Comparison of ENCODE assay signal across 8 cellular contexts in the genomic region with DNA sequence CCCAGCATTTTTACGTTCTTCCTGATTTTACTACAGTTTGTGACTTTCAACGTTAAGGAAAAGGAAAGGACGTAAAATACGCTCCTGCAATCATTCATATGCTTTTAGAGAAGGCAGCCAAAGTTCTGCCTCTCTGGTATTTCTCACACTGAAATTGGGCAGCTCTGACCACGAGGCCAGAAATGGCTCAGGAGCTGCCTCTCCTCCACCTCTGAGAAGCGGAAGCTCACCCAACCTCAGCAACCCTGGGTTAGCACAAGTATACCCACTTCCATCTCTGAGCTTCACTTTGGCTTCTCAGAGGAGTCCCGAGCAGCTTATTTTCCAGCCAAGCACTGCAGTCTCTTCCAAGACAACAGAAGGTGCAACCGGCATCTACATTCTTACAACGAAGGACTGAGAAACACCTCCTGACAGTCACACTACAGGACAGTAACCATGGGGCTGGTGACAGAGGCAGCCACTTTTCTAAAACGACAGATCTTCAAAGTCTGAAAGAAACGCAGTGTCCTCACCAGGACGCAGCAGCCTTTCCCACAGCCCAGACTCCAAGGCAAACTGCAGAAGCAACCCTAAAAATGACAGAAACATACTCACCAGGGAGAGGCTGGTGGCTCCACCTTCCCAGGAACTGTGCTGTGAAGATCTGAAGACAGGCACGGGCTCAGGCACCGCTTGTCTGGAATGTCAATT.
A peak's percentile ranks its signal among the peaks of the same experiment; 100 is the strongest.
DNase-seq lines count a peak whose midpoint lies in the region; ATAC-seq and TF ChIP-seq lines count a peak whose summit lies in the region.
"Not testable (repeated sequence)": the region's sequence is repeated elsewhere in the genome, so short reads cannot be mapped to it uniquely, and the experiment has no call there.

No MANE protein-coding gene starts in this region.

- H3K27me3 Mint-ChIP-seq in HFFc6 (ENCODE audit: insufficient read depth); activated CD4-positive, alpha-beta memory T cell treated with anti-CD3 and anti-CD28 coated beads for 36 hours; central memory CD8-positive, alpha-beta T cell; osteocyte (ENCODE audit: unreplicated experiment): not testable (repeated sequence)

- H2AFZ ChIP-seq in KMS-11 (ENCODE audit: low read depth): not testable (repeated sequence)

- peak overlapping the region; percentile 85 for H3K27ac ChIP-seq in KMS-11
- peak overlapping the region; percentile 75 for H3K27ac ChIP-seq in right cardiac atrium (ENCODE audit: low read length)
- H3K27ac ChIP-seq in upper lobe of right lung: peak overlapping the region; percentile 76

- peak overlapping the region; percentile 29; the same call in 1 of the 2 replicates for H3K4me2 ChIP-seq in KMS-11

- peak overlapping the region; percentile 92 for H3K4me3 Mint-ChIP-seq in HFFc6
- H3K4me3 Mint-ChIP-seq in activated CD4-positive, alpha-beta memory T cell treated with anti-CD3 and anti-CD28 coated beads for 36 hours: peak overlapping the region; percentile 49
- H3K4me3 Mint-ChIP-seq in central memory CD8-positive, alpha-beta T cell: peak overlapping the region; percentile 63
- H3K4me3 Mint-ChIP-seq in osteocyte (ENCODE audit: unreplicated experiment): peak overlapping the region; percentile 69

- H3K27ac Mint-ChIP-seq in HFFc6 (peak overlapping the region; percentile 51; the same call in 1 of the 2 replicates), osteocyte (ENCODE audit: unreplicated experiment) (peak overlapping the region; percentile 23)
- H3K27ac Mint-ChIP-seq in activated CD4-positive, alpha-beta memory T cell treated with anti-CD3 and anti-CD28 coated beads for 36 hours: peak overlapping the region; percentile 56
- H3K27ac Mint-ChIP-seq in central memory CD8-positive, alpha-beta T cell (ENCODE audit: low read depth): not testable (repeated sequence)

- intact Hi-C loops in activated CD4-positive, alpha-beta memory T cell treated with anti-CD3 and anti-CD28 coated beads for 36 hours (cut with micrococcal nuclease); right cardiac atrium (cut with DNase I); upper lobe of right lung (cut with DNase I): not testable (repeated sequence)

- H3K9ac ChIP-seq in KMS-11: peak overlapping the region; percentile 82

- not testable (repeated sequence) for H3K9me3 ChIP-seq in right cardiac atrium (ENCODE audit: control insufficient read depth, low read length); upper lobe of right lung

- not testable (repeated sequence) for H4K20me1 ChIP-seq in KMS-11 (ENCODE audit: insufficient read depth)

- WGBS in right cardiac atrium: 11% methylated on average over 8 of the region's 14 CpGs

- H3K9me3 Mint-ChIP-seq in HFFc6; activated CD4-positive, alpha-beta memory T cell treated with anti-CD3 and anti-CD28 coated beads for 36 hours; central memory CD8-positive, alpha-beta T cell; osteocyte (ENCODE audit: unreplicated experiment): not testable (repeated sequence)

- TF ChIP-seq CTCF in HFFc6 (IDR thresholded peaks at IDR 0.05); KMS-11 (conservative IDR thresholded peaks at IDR 0.05; ENCODE audit: low read depth, low read length); osteocyte (IDR thresholded peaks at IDR 0.05); upper lobe of right lung (IDR thresholded peaks at IDR 0.05): not testable (repeated sequence)

- H3K4me1 Mint-ChIP-seq in HFFc6 (ENCODE audit: low read depth) (peaks cover 33% of the 10 kb centered on the region), osteocyte (ENCODE audit: unreplicated experiment) (peaks cover 30% of the 10 kb centered on the region)
- H3K4me1 Mint-ChIP-seq in activated CD4-positive, alpha-beta memory T cell treated with anti-CD3 and anti-CD28 coated beads for 36 hours (ENCODE audit: low read depth): peaks cover 17% of the 10 kb centered on the region
- not testable (repeated sequence) for H3K4me1 Mint-ChIP-seq in central memory CD8-positive, alpha-beta T cell

- not testable (repeated sequence) for H3K36me3 Mint-ChIP-seq in HFFc6 (ENCODE audit: low read depth); central memory CD8-positive, alpha-beta T cell (ENCODE audit: insufficient read depth); osteocyte (ENCODE audit: unreplicated experiment)
- peaks cover 13% of the 10 kb centered on the region for H3K36me3 Mint-ChIP-seq in activated CD4-positive, alpha-beta memory T cell treated with anti-CD3 and anti-CD28 coated beads for 36 hours

- not testable (repeated sequence) for H3K27me3 ChIP-seq in KMS-11 (ENCODE audit: insufficient read depth, low read depth); right cardiac atrium (ENCODE audit: control insufficient read depth, insufficient read depth); upper lobe of right lung

- CTCF ChIA-PET in activated CD4-positive, alpha-beta memory T cell treated with anti-CD3 and anti-CD28 coated beads for 36 hours (lab: Charles Lee): not testable (repeated sequence)

- not testable (repeated sequence) for DNase-seq in HFFc6; central memory CD8-positive, alpha-beta T cell (ENCODE audit: low spot score in 2 of 2); osteocyte (ENCODE audit: extremely low spot score, unreplicated experiment); upper lobe of right lung
- peak; percentile 63 for DNase-seq in activated CD4-positive, alpha-beta memory T cell treated with anti-CD3 and anti-CD28 coated beads for 36 hours
- peak in 1 of 3 donors; percentile 43 for DNase-seq in right cardiac atrium

- POLR2A ChIA-PET in activated CD4-positive, alpha-beta memory T cell treated with anti-CD3 and anti-CD28 coated beads for 36 hours (lab: Charles Lee): not testable (repeated sequence)

- H3K4me3 ChIP-seq in KMS-11 (IDR thresholded peaks at IDR 0.05; ENCODE audit: insufficient read depth, low read depth, low read length): not testable (repeated sequence)
- H3K4me3 ChIP-seq in right cardiac atrium (ENCODE audit: low read length) (peak overlapping the region; percentile 35), upper lobe of right lung (peak overlapping the region; percentile 43)

- H3K4me1 ChIP-seq in KMS-11 (ENCODE audit: low read depth, poor library complexity, severe bottlenecking); right cardiac atrium (ENCODE audit: control insufficient read depth, insufficient read depth, low read length); upper lobe of right lung: not testable (repeated sequence)

- H3K36me3 ChIP-seq in KMS-11 (ENCODE audit: insufficient read depth); upper lobe of right lung: not testable (repeated sequence)

- ATAC-seq in GM18511 (IDR thresholded peaks at IDR 0.05; ENCODE audit: unreplicated experiment): peak; percentile 48
- ATAC-seq in central memory CD8-positive, alpha-beta T cell (replicated peaks; ENCODE audit: extremely low read depth, poor library complexity, severe bottlenecking): peak; percentile 65
- peak; percentile 49 to 56 for ATAC-seq in right cardiac atrium
- ATAC-seq in upper lobe of right lung: peak; percentile 68

- H3K79me2 ChIP-seq in KMS-11 (ENCODE audit: insufficient read depth, low read depth): peaks cover 11% of the 10 kb centered on the region; the same call in 1 of the 2 replicates
